ENCODE assay signal across 22 cellular contexts in genomic region chr2:120275617-120276400, GRCh38.
"Had no signal": no experiment of that assay in that cellular context is flagged by ENCODE, and none has a peak within 500 bp of the region (broad histone marks: within the 10 kb centered on the region; RNA-seq: fewer than 3 reads in every experiment).

No MANE protein-coding gene starts in this region.

- H3K27ac ChIP-seq: adrenal gland, gastrocnemius medialis, lower lobe of right lung, tibial nerve had no signal

- H3K4me3 ChIP-seq: adrenal gland, gastrocnemius medialis, lower lobe of right lung, tibial nerve had no signal

- H3K9me3 ChIP-seq: adrenal gland, gastrocnemius medialis, lower lobe of right lung, tibial nerve had no signal

- H3K27me3 Mint-ChIP-seq: activated CD4-positive, alpha-beta T cell treated with anti-CD3 and anti-CD28 coated beads for 36 hours had no signal

- H3K27ac Mint-ChIP-seq: activated CD4-positive, alpha-beta T cell treated with anti-CD3 and anti-CD28 coated beads for 36 hours; activated naive CD4-positive, alpha-beta T cell treated with anti-CD3 and anti-CD28 coated beads, Interleukin-2, amount 50 U/mL, for 72 hours; mesothelial cell of epicardium; nephron; T-helper 2 cell treated with Interferon-gamma antibody and Interleukin-4, amounts not matched to agents 5 μg/mL and 100 μg/mL, for 36 hours; WTC11 had no signal

- H3K27me3 ChIP-seq: adrenal gland, gastrocnemius medialis, tibial nerve had no signal

- H3K4me3 Mint-ChIP-seq: activated CD4-positive, alpha-beta T cell treated with anti-CD3 and anti-CD28 coated beads for 36 hours; mesothelial cell of epicardium; nephron; T-helper 2 cell treated with Interferon-gamma antibody and Interleukin-4, amounts not matched to agents 5 μg/mL and 100 μg/mL, for 36 hours; WTC11 had no signal

- DNase-seq: activated CD4-positive, alpha-beta T cell treated with anti-CD3 and anti-CD28 coated beads for 36 hours; activated CD4-positive, alpha-beta T cell treated with anti-CD3 and anti-CD28 coated beads, Interleukin-2, amount 50 U/mL, for 48 hours; activated gamma-delta T cell; adrenal gland; cerebellar nuclear complex; cortex of kidney; gastrocnemius medialis; head of caudate nucleus; lower lobe of right lung; nucleus accumbens; retina; stimulated activated CD4-positive, alpha-beta T cell treated with anti-CD3 and anti-CD28 coated beads, Interleukin-12 subunit alpha, Interleukin-12 subunit beta, amount 100 ng/mL, for 4 hours; stimulated activated CD4-positive, alpha-beta T cell treated with anti-CD3 and anti-CD28 coated beads, Interleukin-1b, Interleukin-23, amount 100 ng/mL, for 48 hours; stimulated activated CD8-positive, alpha-beta memory T cell treated with anti-CD3 and anti-CD28 coated beads, Interleukin-4, amount 100 ng/mL, for 48 hours; stimulated activated naive CD4-positive, alpha-beta T cell treated with Interleukin-2 at 50 U/mL for 16 hours had no signal

- ATAC-seq: activated CD4-positive, alpha-beta T cell treated with anti-CD3 and anti-CD28 coated beads for 36 hours; activated naive CD4-positive, alpha-beta T cell treated with anti-CD3 and anti-CD28 coated beads, Interleukin-2, amount 50 U/mL, for 72 hours; esophagus mucosa; gastrocnemius medialis; lower lobe of right lung; WTC11 had no signal

- H3K4me1 ChIP-seq: adrenal gland had no signal

- H3K4me1 Mint-ChIP-seq: activated CD4-positive, alpha-beta T cell treated with anti-CD3 and anti-CD28 coated beads for 36 hours; nephron; WTC11 had no signal
